3 cellular contexts compared by ENCODE assay signal in genomic region chr5:811384-811783, GRCh38. TPM values are rescaled to one million over a fixed set of nuclear protein-coding genes. Genes with fewer than 3 reads are reported as not detected.
"Had no signal": no experiment of that assay in that cellular context is flagged by ENCODE, and none has a peak within 500 bp of the region (broad histone marks: within the 10 kb centered on the region; RNA-seq: fewer than 3 reads in every experiment).

No MANE protein-coding gene starts in this region.

RNA-seq across cellular contexts. Expression of gene ZDHHC11B, which starts 26.9 kb away (rescaled TPM):
- total RNA-seq: IMR-90, M059J had no signal
- polyA plus RNA-seq: SK-N-SH had no signal
